8 cellular contexts compared by ENCODE assay signal in the genomic region with DNA sequence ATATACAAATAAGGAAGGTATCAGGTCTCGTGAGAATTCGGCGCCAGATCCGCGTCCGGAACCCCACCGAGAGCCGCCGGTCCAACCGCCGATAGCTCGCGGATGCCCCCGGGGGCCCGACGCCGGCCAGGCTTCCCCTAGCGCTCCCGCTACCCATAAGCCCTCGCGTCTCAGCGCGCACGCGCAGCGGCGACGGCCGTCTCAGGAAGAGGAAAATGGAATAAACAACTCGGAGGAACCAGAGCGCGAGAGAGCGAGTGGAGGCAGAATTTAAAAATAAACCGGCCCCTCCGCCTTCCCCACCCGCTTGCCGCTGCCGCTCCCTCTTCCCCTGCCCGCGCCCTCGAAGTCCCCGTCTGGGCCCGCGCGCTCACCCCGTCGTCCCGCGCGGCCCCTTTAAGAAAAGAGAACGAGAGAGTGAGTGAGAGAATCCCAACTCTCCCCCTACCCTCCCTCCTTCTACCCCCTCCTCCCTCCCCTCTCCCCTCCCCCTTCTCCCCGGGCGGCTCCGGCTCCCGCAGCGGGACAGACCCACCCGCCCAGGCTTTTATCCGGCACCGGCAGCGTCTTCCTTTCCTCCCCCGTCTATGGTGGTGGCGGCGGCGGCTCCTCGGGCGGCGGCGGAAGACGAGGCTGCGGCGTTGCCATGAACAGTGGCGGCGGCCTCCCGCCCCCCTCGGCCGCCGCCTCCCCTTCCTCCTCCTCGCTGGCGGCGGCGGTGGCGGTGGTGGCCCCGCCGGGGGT. TPM values are rescaled to one million over a fixed set of nuclear protein-coding genes. Genes with fewer than 3 reads are reported as not detected.
DNase-seq lines count a peak whose midpoint lies in the region; ATAC-seq and TF ChIP-seq lines count a peak whose summit lies in the region.

A gene with protein sequence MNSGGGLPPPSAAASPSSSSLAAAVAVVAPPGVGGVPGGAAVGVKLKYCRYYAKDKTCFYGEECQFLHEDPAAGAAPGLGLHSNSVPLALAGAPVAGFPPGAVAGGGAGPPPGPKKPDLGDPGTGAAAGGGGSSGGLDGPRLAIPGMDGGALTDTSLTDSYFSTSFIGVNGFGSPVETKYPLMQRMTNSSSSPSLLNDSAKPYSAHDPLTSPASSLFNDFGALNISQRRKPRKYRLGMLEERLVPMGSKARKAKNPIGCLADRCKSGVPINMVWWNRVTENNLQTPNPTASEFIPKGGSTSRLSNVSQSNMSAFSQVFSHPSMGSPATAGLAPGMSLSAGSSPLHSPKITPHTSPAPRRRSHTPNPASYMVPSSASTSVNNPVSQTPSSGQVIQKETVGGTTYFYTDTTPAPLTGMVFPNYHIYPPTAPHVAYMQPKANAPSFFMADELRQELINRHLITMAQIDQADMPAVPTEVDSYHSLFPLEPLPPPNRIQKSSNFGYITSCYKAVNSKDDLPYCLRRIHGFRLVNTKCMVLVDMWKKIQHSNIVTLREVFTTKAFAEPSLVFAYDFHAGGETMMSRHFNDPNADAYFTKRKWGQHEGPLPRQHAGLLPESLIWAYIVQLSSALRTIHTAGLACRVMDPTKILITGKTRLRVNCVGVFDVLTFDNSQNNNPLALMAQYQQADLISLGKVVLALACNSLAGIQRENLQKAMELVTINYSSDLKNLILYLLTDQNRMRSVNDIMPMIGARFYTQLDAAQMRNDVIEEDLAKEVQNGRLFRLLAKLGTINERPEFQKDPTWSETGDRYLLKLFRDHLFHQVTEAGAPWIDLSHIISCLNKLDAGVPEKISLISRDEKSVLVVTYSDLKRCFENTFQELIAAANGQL (plus strand): TSS at position 534 of the 744 bp plus-strand sequence. CDS start 113 bp downstream, at position 647.

- peak within 1 kb of the TSS; percentile 98 for H3K4me3 Mint-ChIP-seq in neural crest cell

- H3K27me3 ChIP-seq in stomach smooth muscle (ENCODE audit: control insufficient read depth in 1 of 2, insufficient read depth in 2 of 2, low read length in 2 of 2) = no peaks in the 10 kb centered on the region

- peaks cover 3% of the 10 kb centered on the region for H3K4me1 ChIP-seq in stomach smooth muscle (ENCODE audit: control insufficient read depth, insufficient read depth, low read length)

- H3K27ac ChIP-seq in stomach smooth muscle (ENCODE audit: low read length) = peak within 1 kb of the TSS; percentile 89

- H3K4me1 Mint-ChIP-seq in neural crest cell = peaks cover 37% of the 10 kb centered on the region

- H3K9me3 Mint-ChIP-seq in neural crest cell = no peaks in the 10 kb centered on the region

- H3K27ac Mint-ChIP-seq in neural crest cell (ENCODE audit: unreplicated experiment) = peak within 1 kb of the TSS; percentile 99

- H3K27me3 Mint-ChIP-seq in neural crest cell (ENCODE audit: low read depth) = no peaks in the 10 kb centered on the region

- DNase-seq in EH (ENCODE audit: low read depth) (peak; percentile 92), LHCN-M2 (ENCODE audit: low read depth) (peak; percentile 88), SIG-M5 (lab: John Stamatoyannopoulos, UW) (peak; percentile 32), activated gamma-delta T cell (lab: John Stamatoyannopoulos, UW) (peak; percentile 93), fibroblast of villous mesenchyme (ENCODE audit: low read depth) (peak; percentile 91), neural crest cell (ENCODE audit: low read depth, low spot score) (peak; percentile 88)

- peak within 1 kb of the TSS; percentile 94 for H3K9ac ChIP-seq in stomach smooth muscle (ENCODE audit: low read length in 2 of 2)

- H3K4me3 ChIP-seq in fibroblast of villous mesenchyme (ENCODE audit: low read depth, low read length) = peak within 1 kb of the TSS; percentile 84
- H3K4me3 ChIP-seq in stomach smooth muscle (ENCODE audit: low read length in 2 of 2) = peak within 1 kb of the TSS; percentile 87 to 92

- no peaks in the 10 kb centered on the region for H3K36me3 Mint-ChIP-seq in neural crest cell (ENCODE audit: low read depth)

- ATAC-seq in GM21825 (IDR thresholded peaks at IDR 0.05; ENCODE audit: unreplicated experiment) = peak; percentile 43

- no peaks in the 10 kb centered on the region for H3K36me3 ChIP-seq in stomach smooth muscle (ENCODE audit: control insufficient read depth in 2 of 2, insufficient read depth in 2 of 2, low read length in 2 of 2)

- H3K9me3 ChIP-seq in stomach smooth muscle (ENCODE audit: control insufficient read depth in 2 of 2, low read length in 2 of 2) = no peaks in the 10 kb centered on the region

- peak; percentile 4 for TF ChIP-seq CTCF in fibroblast of villous mesenchyme (IDR thresholded peaks at IDR 0.05; ENCODE audit: insufficient read depth, low read depth, low read length)
- no peak for TF ChIP-seq CTCF in neural crest cell (conservative IDR thresholded peaks at IDR 0.05)

RNA-seq across cellular contexts. Expression of the gene that starts here (rescaled TPM):
- 10.6 and 13.0 TPM in 2 replicates for total RNA-seq in LHCN-M2 (2014; rRNA removed)
- polyA plus RNA-seq in LHCN-M2 (2012) = 3.8 TPM
- 19.0 and 19.9 TPM in 2 replicates for total RNA-seq in fibroblast of villous mesenchyme
- total RNA-seq in neural crest cell = 33.6 and 34.0 TPM in 2 replicates

Comparison
In these comparisons a context has a peak if more than half of its experiments do, and no peak if none do; other contexts are left out.
1. Peak in every context shown above with its lines: DNase-seq, ATAC-seq, H3K4me3 ChIP-seq and H3K27ac ChIP-seq.
2. DNase-seq: peak in every context shown above with its lines; median percentile 93 in activated gamma-delta T cell; 92 in EH; 91 in fibroblast of villous mesenchyme; 88 in LHCN-M2; 88 in neural crest cell; 32 in SIG-M5.